In the genomic region with DNA sequence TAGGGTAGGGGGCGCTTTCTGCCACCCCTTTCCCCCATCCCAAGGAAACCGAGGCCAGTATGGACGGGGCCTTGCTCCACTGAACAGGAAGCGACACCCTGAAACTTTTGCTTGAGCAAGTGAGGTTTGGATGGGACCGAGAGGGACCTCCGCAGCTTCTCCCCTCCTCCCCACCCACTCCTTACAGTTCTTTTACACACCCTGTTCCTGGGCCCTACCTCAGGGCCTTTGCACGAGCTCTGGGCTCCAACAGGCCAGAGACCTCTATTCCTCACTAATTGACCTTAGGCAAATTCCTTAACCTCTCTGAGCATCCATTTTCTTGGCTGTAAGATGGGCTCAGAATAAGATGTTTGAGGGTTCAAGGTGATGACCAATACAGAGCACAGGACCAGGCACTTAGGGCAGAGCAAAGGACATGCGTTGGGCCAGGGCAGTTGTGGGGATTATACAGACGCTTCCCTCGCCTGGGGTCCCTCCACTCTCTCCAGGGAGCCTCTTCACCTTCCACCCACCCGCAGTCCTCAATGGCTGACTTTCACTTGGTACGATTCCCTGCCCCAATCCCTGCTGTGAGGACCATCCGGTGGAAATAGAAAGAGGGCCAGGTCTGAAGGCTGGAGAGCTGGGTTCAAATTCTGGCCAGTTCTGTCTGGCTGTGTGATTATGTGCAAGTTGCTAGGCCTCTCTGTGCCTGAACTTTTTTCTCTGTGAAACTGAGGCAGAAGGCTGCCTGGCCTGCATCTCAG, we compare ENCODE assay signal across 1 cellular context.
TF ChIP-seq lines count a peak whose summit lies in the region.

No MANE protein-coding gene starts in this region.

TF ChIP-seq in H1, 55 proteins besides CTCF, POLR2A, EP300 and RAD21:
- peak; percentile 92; the same call in 1 of the 2 replicates for TF ChIP-seq KDM1A (IDR thresholded peaks at IDR 0.05; ENCODE audit: borderline replicate concordance, low read length)
- TF ChIP-seq, protein P1, sequence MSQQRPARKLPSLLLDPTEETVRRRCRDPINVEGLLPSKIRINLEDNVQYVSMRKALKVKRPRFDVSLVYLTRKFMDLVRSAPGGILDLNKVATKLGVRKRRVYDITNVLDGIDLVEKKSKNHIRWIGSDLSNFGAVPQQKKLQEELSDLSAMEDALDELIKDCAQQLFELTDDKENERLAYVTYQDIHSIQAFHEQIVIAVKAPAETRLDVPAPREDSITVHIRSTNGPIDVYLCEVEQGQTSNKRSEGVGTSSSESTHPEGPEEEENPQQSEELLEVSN (IDR thresholded peaks at IDR 0.05) = no peak
- TF ChIP-seq SIX5 (IDR thresholded peaks at IDR 0.05; ENCODE audit: low read depth, low read length) = no peak
- no peak for TF ChIP-seq CHD2 (IDR thresholded peaks at IDR 0.05; ENCODE audit: low read length)
- peak in 1 of 2 experiments; percentile 54; a peak in 1 of 4 replicates for TF ChIP-seq HDAC2 (IDR thresholded peaks at IDR 0.05; ENCODE audit: borderline replicate concordance in 1 of 2, low read depth in 2 of 2, low read length in 2 of 2)
- TF ChIP-seq ZNF274 (IDR thresholded peaks at IDR 0.05; ENCODE audit: borderline replicate concordance, extremely low read depth, low read length) = no peak
- TF ChIP-seq BRCA1 (IDR thresholded peaks at IDR 0.05; ENCODE audit: low read depth, low read length) = no peak
